Comparison of ENCODE assay signal across 9 cellular contexts in genomic region chr2:190409616-190410015, GRCh38. TPM values are rescaled to one million over a fixed set of nuclear protein-coding genes. Genes with fewer than 3 reads are reported as not detected.
DNase-seq lines count a peak whose midpoint lies in the region; ATAC-seq and TF ChIP-seq lines count a peak whose summit lies in the region.
"Had no signal": no experiment of that assay in that cellular context is flagged by ENCODE, and none has a peak within 500 bp of the region (broad histone marks: within the 10 kb centered on the region; RNA-seq: fewer than 3 reads in every experiment).

No MANE protein-coding gene starts in this region.

- H3K4me3 ChIP-seq in Loucy (ENCODE audit: low read length, poor library complexity, severe bottlenecking) (peak overlapping the region; percentile 93), neural progenitor cell (no peak overlapping the region), right lobe of liver (no peak overlapping the region)

- 37% methylated on average over 2 of the region's 2 CpGs for WGBS in right lobe of liver (ENCODE audit: insufficient coverage, low coverage, low lambda C conversion rate, missing lambda C conversion rate)

- peaks cover 63% of the 10 kb centered on the region for H3K4me1 ChIP-seq in Loucy (ENCODE audit: insufficient read depth, low read length, poor library complexity, severe bottlenecking)
- H3K4me1 ChIP-seq in neural progenitor cell = peaks cover 4% of the 10 kb centered on the region
- H3K4me1 ChIP-seq in right lobe of liver = peaks cover 0 to 8% (median 0%) of the 10 kb centered on the region in 4 donors

- H3K4me2 ChIP-seq in Loucy (ENCODE audit: low read depth, low read length, poor library complexity, severe bottlenecking) (peak overlapping the region; percentile 97), neural progenitor cell (no peak overlapping the region)

- H3K27ac Mint-ChIP-seq in neural progenitor cell = no peak overlapping the region

- H4K20me1 ChIP-seq in Loucy (ENCODE audit: insufficient read depth, low read length, poor library complexity, severe bottlenecking) (no peaks in the 10 kb centered on the region), neural progenitor cell (ENCODE audit: low read depth) (no peaks in the 10 kb centered on the region)

- no peak for TF ChIP-seq POLR2A in right lobe of liver (IDR thresholded peaks at IDR 0.05)

- H3K4me3 Mint-ChIP-seq in neural progenitor cell = peak overlapping the region; percentile 85

- H3K27me3 Mint-ChIP-seq in neural progenitor cell (ENCODE audit: insufficient read depth, low read depth) = peaks cover 20% of the 10 kb centered on the region

- no peaks in the 10 kb centered on the region for H3K9me2 ChIP-seq in Loucy (replicated peaks; ENCODE audit: low read depth, low read length)

- no peak for ATAC-seq in right lobe of liver

- intact Hi-C loops in right lobe of liver (cut with DNase I) = no loop called here

- H3K27ac ChIP-seq in caudate nucleus (ENCODE audit: low read depth, low read length) = peak overlapping the region; percentile 11
- no peak overlapping the region for H3K27ac ChIP-seq in neural progenitor cell
- no peak overlapping the region for H3K27ac ChIP-seq in right lobe of liver

- H3K79me2 ChIP-seq in Loucy (ENCODE audit: insufficient read depth, low read length) (peaks cover 57% of the 10 kb centered on the region), neural progenitor cell (ENCODE audit: low read depth) (no peaks in the 10 kb centered on the region)

- H2AFZ ChIP-seq in Loucy (ENCODE audit: low read length) (peak overlapping the region; percentile 96; the same call in 1 of the 2 replicates), neural progenitor cell (replicated peaks) (no peak overlapping the region)

- H3K9me3 ChIP-seq in Loucy (ENCODE audit: insufficient read depth, low read depth, low read length) = no peaks in the 10 kb centered on the region
- no peaks in the 10 kb centered on the region for H3K9me3 ChIP-seq in neural progenitor cell (ENCODE audit: low read depth)
- no peaks in the 10 kb centered on the region for H3K9me3 ChIP-seq in right lobe of liver

- H3F3A ChIP-seq in Loucy (ENCODE audit: low read depth) (peaks cover 11% of the 10 kb centered on the region; the same call in 1 of the 2 replicates), neural progenitor cell (ENCODE audit: low read depth) (no peaks in the 10 kb centered on the region)

- DNase-seq in DMS53 (lab: John Stamatoyannopoulos, UW) = peak; percentile 29
- DNase-seq in DMS53 treated with DMSO at 0.1 percent for 48 hours (lab: John Stamatoyannopoulos, UW; ENCODE audit: unreplicated experiment) = no peak
- DNase-seq in caudate nucleus (lab: John Stamatoyannopoulos, UW) = peak in 3 of 61 donors; percentile 3 to 22 (median 16)
- DNase-seq in neural progenitor cell (ENCODE audit: low spot score) = no peak
- DNase-seq in GF-D8 (lab: John Stamatoyannopoulos, UW) = no peak
- no peak for DNase-seq in stimulated activated CD4-positive, alpha-beta T cell treated with anti-CD3 and anti-CD28 coated beads, Interleukin-4, amount 100 ng/mL, for 4 hours
- no peak for DNase-seq in right lobe of liver
- DNase-seq: stimulated activated CD4-positive, alpha-beta T cell treated with anti-CD3 and anti-CD28 coated beads, Interleukin-2, amount 100 ng/mL, for 48 hours had no signal

- H3K9ac ChIP-seq in Loucy (ENCODE audit: low read depth, low read length, poor library complexity, severe bottlenecking) (peak overlapping the region; percentile 94), neural progenitor cell (no peak overlapping the region)

- H3K36me3 ChIP-seq in Loucy (ENCODE audit: insufficient read depth, low read length) (no peaks in the 10 kb centered on the region), neural progenitor cell (no peaks in the 10 kb centered on the region), right lobe of liver (no peaks in the 10 kb centered on the region)

- H3K36me3 Mint-ChIP-seq in neural progenitor cell = no peaks in the 10 kb centered on the region

- TF ChIP-seq CTCF in Loucy (conservative IDR thresholded peaks at IDR 0.05; ENCODE audit: low read length) (no peak), neural progenitor cell (IDR thresholded peaks at IDR 0.05) (no peak), right lobe of liver (IDR thresholded peaks at IDR 0.05) (no peak)

- H3K4me1 Mint-ChIP-seq in neural progenitor cell = peaks cover 8% of the 10 kb centered on the region

- H3K27me3 ChIP-seq in Loucy (ENCODE audit: insufficient read depth, low read length, poor library complexity, severe bottlenecking) = no peaks in the 10 kb centered on the region
- H3K27me3 ChIP-seq in neural progenitor cell = peaks cover 55% of the 10 kb centered on the region
- H3K27me3 ChIP-seq in right lobe of liver = no peaks in the 10 kb centered on the region

- H3K9me3 Mint-ChIP-seq in neural progenitor cell = no peaks in the 10 kb centered on the region

RNA-seq across cellular contexts. Expression of gene MFSD6, which starts 1.5 kb away (rescaled TPM):
- total RNA-seq in neural progenitor cell (ENCODE audit: low replicate concordance) (0.25 and 0.37 TPM in 2 replicates), right lobe of liver (10 to 100 TPM in 1 of 6 experiments, 1 to 10 TPM in 5; 1.5 to 14.8 (median 4.1) TPM)
